Comparison of ENCODE assay signal across 26 cellular contexts in the genomic region with DNA sequence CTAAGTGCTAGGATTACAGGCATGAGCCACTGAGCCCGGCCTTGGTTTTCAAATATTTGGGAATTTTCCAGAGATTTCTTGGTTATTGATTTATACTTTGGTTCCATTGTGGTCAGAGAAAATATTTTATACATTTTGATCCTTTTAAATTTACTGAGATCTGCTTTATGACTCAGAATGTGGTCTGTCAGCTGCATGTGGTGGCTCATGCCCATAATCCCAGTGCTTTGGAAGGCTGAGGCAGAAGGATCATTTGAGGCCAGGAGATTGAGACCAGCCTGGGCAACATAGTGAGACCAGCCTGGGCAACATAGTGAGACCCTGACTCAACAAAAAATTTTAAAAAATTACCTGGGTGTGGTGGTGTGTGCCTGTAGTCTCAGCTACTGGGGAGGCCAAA. TPM values are rescaled to one million over a fixed set of nuclear protein-coding genes. Genes with fewer than 3 reads are reported as not detected.
DNase-seq lines count a peak whose midpoint lies in the region; ATAC-seq and TF ChIP-seq lines count a peak whose summit lies in the region.
"Had no signal": no experiment of that assay in that cellular context is flagged by ENCODE, and none has a peak within 500 bp of the region (broad histone marks: within the 10 kb centered on the region; RNA-seq: fewer than 3 reads in every experiment).

No MANE protein-coding gene starts in this region.

- H3K4me1 Mint-ChIP-seq in Calu3 (ENCODE audit: low read depth, unreplicated experiment), result no peaks in the 10 kb centered on the region
- H3K4me1 Mint-ChIP-seq: activated CD4-positive, alpha-beta T cell treated with anti-CD3 and anti-CD28 coated beads, Interleukin-2, amount 10 ng/mL, durations not matched to agents 24 days and 14 days; activated CD8-positive, alpha-beta memory T cell treated with anti-CD3 and anti-CD28 coated beads, Interleukin-2, amount 10 ng/mL, durations not matched to agents 7 days and 5 days; activated naive CD4-positive, alpha-beta T cell treated with anti-CD3 and anti-CD28 coated beads, Interleukin-2, amount 50 U/mL, for 24 hours; nephron had no signal

- no peaks in the 10 kb centered on the region for H3K9me3 Mint-ChIP-seq in Calu3 (ENCODE audit: low read depth, unreplicated experiment)
- H3K9me3 Mint-ChIP-seq: activated CD4-positive, alpha-beta T cell treated with anti-CD3 and anti-CD28 coated beads, Interleukin-2, amount 10 ng/mL, durations not matched to agents 24 days and 14 days; effector memory CD8-positive, alpha-beta T cell had no signal

- ATAC-seq in GM21381 (IDR thresholded peaks at IDR 0.05; ENCODE audit: unreplicated experiment) (no peak), HG02870 (IDR thresholded peaks at IDR 0.05; ENCODE audit: unreplicated experiment) (no peak)
- ATAC-seq: activated CD8-positive, alpha-beta memory T cell treated with anti-CD3 and anti-CD28 coated beads, Interleukin-2, amount 10 ng/mL, durations not matched to agents 7 days and 5 days; body of pancreas; CD8-positive, alpha-beta T cell; effector memory CD8-positive, alpha-beta T cell; heart left ventricle; pancreas had no signal

- no TSS peak for BruUV-seq in Calu3 (replicated peaks; lab: Mats Ljungman, UMichigan)

- DNase-seq in GM04503 (ENCODE audit: low read depth) (peak; percentile 29), MG63 (peak; percentile 9), choroid plexus epithelial cell (ENCODE audit: low read depth) (peak; percentile 24), retinal pigment epithelial cell (ENCODE audit: low read depth) (peak; percentile 30), Calu3 (no peak)
- DNase-seq: activated CD4-positive, alpha-beta T cell treated with anti-CD3 and anti-CD28 coated beads, Interleukin-2, amount 10 ng/mL, durations not matched to agents 24 days and 14 days; activated CD8-positive, alpha-beta memory T cell treated with anti-CD3 and anti-CD28 coated beads, Interleukin-2, amount 10 ng/mL, durations not matched to agents 7 days and 5 days; body of pancreas; CD8-positive, alpha-beta T cell; colonic mucosa; DMS53; effector memory CD8-positive, alpha-beta T cell; heart left ventricle; left ventricle myocardium inferior; MM.1S; NCI-H1436 treated with DMSO at 0.1 percent for 48 hours; NCI-H510A treated with DMSO at 0.1 percent for 48 hours; pancreas; Peyer's patch; T-helper 2 cell had no signal

- intact Hi-C loops in Calu3 (cut with micrococcal nuclease; ENCODE audit: unreplicated experiment), result no loop called here

- CTCF ChIA-PET in Calu3 (lab: Charles Lee), result no interaction called here

- no peak overlapping the region for H3K4me3 ChIP-seq in MG63
- H3K4me3 ChIP-seq in choroid plexus epithelial cell (ENCODE audit: low read depth, low read length), result no peak overlapping the region
- no peak overlapping the region for H3K4me3 ChIP-seq in retinal pigment epithelial cell (ENCODE audit: low read length)
- H3K4me3 ChIP-seq: body of pancreas, colonic mucosa, heart left ventricle, left ventricle myocardium inferior, pancreas, Peyer's patch, vagina had no signal

- H3K9me3 ChIP-seq in MG63, result no peaks in the 10 kb centered on the region
- H3K9me3 ChIP-seq: body of pancreas, colonic mucosa, pancreas, Peyer's patch, vagina had no signal

- no peaks in the 10 kb centered on the region for H3K36me3 ChIP-seq in MG63
- H3K36me3 ChIP-seq: colonic mucosa, left ventricle myocardium inferior, pancreas, Peyer's patch, vagina had no signal

- no peaks in the 10 kb centered on the region for H3K36me3 Mint-ChIP-seq in Calu3 (ENCODE audit: insufficient read depth, unreplicated experiment)

- TF ChIP-seq CTCF in choroid plexus epithelial cell (conservative IDR thresholded peaks at IDR 0.05; ENCODE audit: low read depth, low read length), result no peak
- no peak for TF ChIP-seq CTCF in retinal pigment epithelial cell (conservative IDR thresholded peaks at IDR 0.05; ENCODE audit: low read depth, low read length)
- TF ChIP-seq CTCF in Calu3 (IDR thresholded peaks at IDR 0.05; ENCODE audit: unreplicated experiment), result no peak

- H3K27me3 ChIP-seq in MG63, result no peaks in the 10 kb centered on the region
- H3K27me3 ChIP-seq: body of pancreas, colonic mucosa, heart left ventricle, pancreas, Peyer's patch, vagina had no signal

- no peak overlapping the region for H3K27ac Mint-ChIP-seq in Calu3 (ENCODE audit: unreplicated experiment)
- H3K27ac Mint-ChIP-seq: activated CD4-positive, alpha-beta T cell treated with anti-CD3 and anti-CD28 coated beads, Interleukin-2, amount 10 ng/mL, durations not matched to agents 24 days and 14 days; activated CD8-positive, alpha-beta memory T cell treated with anti-CD3 and anti-CD28 coated beads, Interleukin-2, amount 10 ng/mL, durations not matched to agents 7 days and 5 days; activated naive CD4-positive, alpha-beta T cell treated with anti-CD3 and anti-CD28 coated beads, Interleukin-2, amount 50 U/mL, for 24 hours; activated T-helper 1 cell treated with anti-CD3 and anti-CD28 coated beads, Interleukin-12 subunit alpha, Interleukin-12 subunit beta, Interleukin-2, Interleukin-4 antibody, amounts not matched to agents 30 ng/mL and 10 ng/mL and 1 ng/mL, durations not matched to agents 14 hours and 24 hours and 36 hours; CD8-positive, alpha-beta T cell; effector memory CD8-positive, alpha-beta T cell; nephron had no signal

- no peak overlapping the region for H3K4me3 Mint-ChIP-seq in Calu3 (ENCODE audit: low read depth, unreplicated experiment)
- H3K4me3 Mint-ChIP-seq: activated CD4-positive, alpha-beta T cell treated with anti-CD3 and anti-CD28 coated beads, Interleukin-2, amount 10 ng/mL, durations not matched to agents 24 days and 14 days; activated CD8-positive, alpha-beta memory T cell treated with anti-CD3 and anti-CD28 coated beads, Interleukin-2, amount 10 ng/mL, durations not matched to agents 7 days and 5 days; activated naive CD4-positive, alpha-beta T cell treated with anti-CD3 and anti-CD28 coated beads, Interleukin-2, amount 50 U/mL, for 24 hours; activated T-helper 1 cell treated with anti-CD3 and anti-CD28 coated beads, Interleukin-12 subunit alpha, Interleukin-12 subunit beta, Interleukin-2, Interleukin-4 antibody, amounts not matched to agents 30 ng/mL and 10 ng/mL and 1 ng/mL, durations not matched to agents 14 hours and 24 hours and 36 hours; CD8-positive, alpha-beta T cell; effector memory CD8-positive, alpha-beta T cell; nephron had no signal

- H3K27me3 Mint-ChIP-seq in Calu3 (ENCODE audit: unreplicated experiment), result no peaks in the 10 kb centered on the region
- H3K27me3 Mint-ChIP-seq: activated CD4-positive, alpha-beta T cell treated with anti-CD3 and anti-CD28 coated beads, Interleukin-2, amount 10 ng/mL, durations not matched to agents 24 days and 14 days; activated CD8-positive, alpha-beta memory T cell treated with anti-CD3 and anti-CD28 coated beads, Interleukin-2, amount 10 ng/mL, durations not matched to agents 7 days and 5 days; activated naive CD4-positive, alpha-beta T cell treated with anti-CD3 and anti-CD28 coated beads, Interleukin-2, amount 50 U/mL, for 24 hours; effector memory CD8-positive, alpha-beta T cell had no signal

RNA-seq across cellular contexts. Expression of a gene that starts 49.8 kb away (rescaled TPM):
- 1.1 and 1.6 TPM in 2 replicates for total RNA-seq in MG63 (2014; rRNA removed; shearing (Covaris generic); ENCODE audit: low replicate concordance)
- total RNA-seq in Calu3 (2022), result 9.1 and 10.0 TPM in 2 replicates
